In the genomic region with DNA sequence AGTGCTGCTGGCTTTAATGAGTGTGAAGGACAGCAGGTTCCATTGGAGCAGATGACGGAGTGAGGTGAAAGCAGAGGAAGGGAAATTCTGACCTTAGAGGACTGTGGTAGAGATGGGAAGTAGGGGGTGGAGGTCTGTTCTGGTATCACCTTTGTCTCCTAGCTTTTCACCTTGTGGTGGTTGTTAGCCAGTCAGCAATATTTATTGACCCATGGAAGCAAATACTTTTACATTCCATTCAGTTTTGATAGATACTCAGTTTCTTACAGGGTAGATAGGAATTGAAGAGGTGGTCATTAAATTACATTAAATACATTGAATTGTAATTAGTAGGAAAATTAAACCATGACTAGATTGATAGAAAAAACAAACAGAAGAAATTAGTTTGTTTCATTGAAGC, we compare ENCODE assay signal across 15 cellular contexts.
A peak's percentile ranks its signal among the peaks of the same experiment; 100 is the strongest.
DNase-seq lines count a peak whose midpoint lies in the region; ATAC-seq, FAIRE-seq and TF ChIP-seq lines count a peak whose summit lies in the region.
"Had no signal": no experiment of that assay in that cellular context is flagged by ENCODE, and none has a peak within 500 bp of the region (broad histone marks: within the 10 kb centered on the region; RNA-seq: fewer than 3 reads in every experiment).

No MANE protein-coding gene starts in this region.

- BruUV-seq in K562 (replicated peaks; lab: Mats Ljungman, UMichigan), result no TSS peak

- H2AFZ ChIP-seq in GM23338 (no peak overlapping the region), K562 (ENCODE audit: low read depth, low read length) (no peak overlapping the region)

- POLR2A ChIA-PET in K562 (lab: Yijun Ruan, JAX), result interaction anchor here (1.0 to 1.3 kb wide), 3 partner anchors 15 to 118 kb away, joined by 3 read pairs; no protein-coding TSS in a partner anchor
- POLR2A ChIA-PET in activated CD8-positive, alpha-beta T cell treated with anti-CD3 and anti-CD28 coated beads, Interleukin-2, amount 10 ng/mL, durations not matched to agents 7 days and 5 days (lab: Charles Lee), result no interaction called here

- H3K9me2 ChIP-seq in GM23338 (ENCODE audit: insufficient read depth), result no peaks in the 10 kb centered on the region

- H3K36me3 Mint-ChIP-seq in CD4-positive, CD25-positive, alpha-beta regulatory T cell, result peaks cover 6% of the 10 kb centered on the region
- H3K36me3 Mint-ChIP-seq in GM23338 (ENCODE audit: low read depth), result no peaks in the 10 kb centered on the region
- H3K36me3 Mint-ChIP-seq in activated CD8-positive, alpha-beta T cell treated with anti-CD3 and anti-CD28 coated beads, Interleukin-2, amount 10 ng/mL, durations not matched to agents 7 days and 5 days (ENCODE audit: low read depth), result peaks cover 13% of the 10 kb centered on the region
- peaks cover 17% of the 10 kb centered on the region for H3K36me3 Mint-ChIP-seq in activated T-cell treated with anti-CD3 and anti-CD28 coated beads, Interleukin-2, amount 50 U/mL, for 4 hours (ENCODE audit: insufficient read depth)

- 86% methylated on average over 1 of the region's 1 CpG for WGBS in K562 (ENCODE audit: insufficient coverage, low coverage, missing lambda C conversion rate)

- no peak for ATAC-seq in CD4-positive, CD25-positive, alpha-beta regulatory T cell (ENCODE audit: low read depth in 2 of 2)
- peak; percentile 34; the same call in 1 of the 3 replicates for ATAC-seq in GM23338
- no peak for ATAC-seq in K562
- ATAC-seq in activated CD8-positive, alpha-beta T cell treated with anti-CD3 and anti-CD28 coated beads, Interleukin-2, amount 10 ng/mL, durations not matched to agents 7 days and 5 days, result no peak
- no peak for ATAC-seq in GM19455 (IDR thresholded peaks at IDR 0.05; ENCODE audit: unreplicated experiment)
- ATAC-seq in activated T-cell treated with anti-CD3 and anti-CD28 coated beads, Interleukin-2, amount 50 U/mL, for 4 hours, result no peak
- ATAC-seq: CD8-positive, alpha-beta T cell had no signal

- FAIRE-seq in A204.1 (lab: Jason Lieb, UNC) (peak; percentile 27), K562 (lab: Jason Lieb, UNC) (no peak)
- FAIRE-seq: A549 had no signal

- no peak for TF ChIP-seq EP300 in K562 (IDR thresholded peaks at IDR 0.05; ENCODE audit: low read length)

- no peaks in the 10 kb centered on the region for H3K79me2 ChIP-seq in GM23338 (replicated peaks; ENCODE audit: insufficient read depth)
- no peaks in the 10 kb centered on the region for H3K79me2 ChIP-seq in K562 (ENCODE audit: control insufficient read depth, insufficient read depth, low read length)

- no peak overlapping the region for H3K9ac ChIP-seq in K562 (ENCODE audit: insufficient read depth in 1 of 2, low read depth in 2 of 2, low read length in 2 of 2)
- H3K9ac ChIP-seq: BLaER1 treated with 17β-estradiol and CSF1 and Interleukin-3, amounts not matched to agents 10 nM and 100 nM had no signal

- no peak overlapping the region for H3K4me3 Mint-ChIP-seq in CD4-positive, CD25-positive, alpha-beta regulatory T cell
- H3K4me3 Mint-ChIP-seq in GM23338, result no peak overlapping the region
- no peak overlapping the region for H3K4me3 Mint-ChIP-seq in activated CD8-positive, alpha-beta T cell treated with anti-CD3 and anti-CD28 coated beads, Interleukin-2, amount 10 ng/mL, durations not matched to agents 7 days and 5 days
- no peak overlapping the region for H3K4me3 Mint-ChIP-seq in activated T-cell treated with anti-CD3 and anti-CD28 coated beads, Interleukin-2, amount 50 U/mL, for 4 hours
- H3K4me3 Mint-ChIP-seq: B cell; CD8-positive, alpha-beta T cell had no signal

- H3K27me3 ChIP-seq in CD4-positive, CD25-positive, alpha-beta regulatory T cell (ENCODE audit: control insufficient read depth, insufficient read depth, low read length), result no peaks in the 10 kb centered on the region
- H3K27me3 ChIP-seq in GM23338 (ENCODE audit: insufficient read depth), result no peaks in the 10 kb centered on the region
- no peaks in the 10 kb centered on the region for H3K27me3 ChIP-seq in K562 (ENCODE audit: control insufficient read depth in 2 of 2, insufficient read depth in 2 of 2, low read length in 2 of 2)
- H3K27me3 ChIP-seq: BLaER1 treated with 17β-estradiol and CSF1 and Interleukin-3, amounts not matched to agents 10 nM and 100 nM had no signal

- H3F3A ChIP-seq in GM23338 (replicated peaks; ENCODE audit: low read depth), result no peaks in the 10 kb centered on the region

- no peak for TF ChIP-seq RAD21 in K562 (CRISPR knock-in tag; conservative IDR thresholded peaks at IDR 0.05 in 1 of 2, IDR thresholded peaks at IDR 0.05 in 1 of 2)

- no peaks in the 10 kb centered on the region for H3K9me3 ChIP-seq in CD4-positive, CD25-positive, alpha-beta regulatory T cell (ENCODE audit: control insufficient read depth in 2 of 2, low read length in 2 of 2)
- no peaks in the 10 kb centered on the region for H3K9me3 ChIP-seq in K562 (replicated peaks; ENCODE audit: control insufficient read depth, insufficient read depth, low read depth, low read length)
- H3K9me3 ChIP-seq: A549; BLaER1 treated with 17β-estradiol and CSF1 and Interleukin-3, amounts not matched to agents 10 nM and 100 nM; Caco-2 had no signal

- TF ChIP-seq CTCF in GM23338 (conservative IDR thresholded peaks at IDR 0.05; ENCODE audit: low read depth in 2 of 2) (no peak), K562 (IDR thresholded peaks at IDR 0.05 in 2 of 3, conservative IDR thresholded peaks at IDR 0.05 in 1 of 3; ENCODE audit: insufficient read depth in 2 of 3, low read depth in 1 of 3, low read length in 3 of 3) (no peak)

- H3K9me3 Mint-ChIP-seq in CD4-positive, CD25-positive, alpha-beta regulatory T cell, result no peaks in the 10 kb centered on the region
- H3K9me3 Mint-ChIP-seq in GM23338, result no peaks in the 10 kb centered on the region
- no peaks in the 10 kb centered on the region for H3K9me3 Mint-ChIP-seq in activated CD8-positive, alpha-beta T cell treated with anti-CD3 and anti-CD28 coated beads, Interleukin-2, amount 10 ng/mL, durations not matched to agents 7 days and 5 days (ENCODE audit: insufficient read depth)
- H3K9me3 Mint-ChIP-seq in activated T-cell treated with anti-CD3 and anti-CD28 coated beads, Interleukin-2, amount 50 U/mL, for 4 hours, result no peaks in the 10 kb centered on the region
- H3K9me3 Mint-ChIP-seq: CD8-positive, alpha-beta T cell had no signal

- H3K4me1 ChIP-seq in CD4-positive, CD25-positive, alpha-beta regulatory T cell (ENCODE audit: control insufficient read depth, insufficient read depth, low read length, poor library complexity, severe bottlenecking), result peaks cover 13% of the 10 kb centered on the region
- H3K4me1 ChIP-seq in GM23338 (ENCODE audit: insufficient read depth) (no peaks in the 10 kb centered on the region), K562 (replicated peaks in 1 of 2; ENCODE audit: control insufficient read depth in 2 of 2, insufficient read depth in 2 of 2, low read length in 2 of 2) (no peaks in the 10 kb centered on the region; a peak in 1 of 5 replicates)
- H3K4me1 ChIP-seq: A549, Caco-2 had no signal

- DNase-seq in CD4-positive, CD25-positive, alpha-beta regulatory T cell, result no peak
- DNase-seq in GM23338 (ENCODE audit: low spot score), result no peak
- no peak for DNase-seq in K562 (ENCODE audit: extremely low read depth in 1 of 4, low spot score in 3 of 4)
- DNase-seq in activated CD8-positive, alpha-beta T cell treated with anti-CD3 and anti-CD28 coated beads, Interleukin-2, amount 10 ng/mL, durations not matched to agents 7 days and 5 days, result no peak
- no peak for DNase-seq in activated T-cell treated with anti-CD3 and anti-CD28 coated beads, Interleukin-2, amount 50 U/mL, for 4 hours
- no peak for DNase-seq in stimulated activated CD4-positive, alpha-beta T cell treated with anti-CD3 and anti-CD28 coated beads, Interleukin-2, amount 100 ng/mL, for 24 hours
- DNase-seq: 8988T had no signal

- CTCF ChIA-PET in K562 (lab: Yijun Ruan, JAX; ENCODE audit: low intra/inter-chr PET ratio), result interaction anchor here (1.5 to 3.0 kb wide), 2 partner anchors 216 to 235 kb away, joined by 9 to 30 read pairs; a partner anchor contains a TSS
- CTCF ChIA-PET in activated CD8-positive, alpha-beta T cell treated with anti-CD3 and anti-CD28 coated beads, Interleukin-2, amount 10 ng/mL, durations not matched to agents 7 days and 5 days (lab: Charles Lee), result interaction anchor here (0.7 to 5.3 kb wide), 18 partner anchors 16 to 267 kb away, joined by 3 to 76 read pairs (median 4); a partner anchor contains a TSS

- peaks cover 18 to 47% (median 36%) of the 10 kb centered on the region in 4 donors for H3K4me1 Mint-ChIP-seq in CD4-positive, CD25-positive, alpha-beta regulatory T cell
- peaks cover 3% of the 10 kb centered on the region; the same call in 1 of the 3 replicates for H3K4me1 Mint-ChIP-seq in GM23338
- H3K4me1 Mint-ChIP-seq in activated CD8-positive, alpha-beta T cell treated with anti-CD3 and anti-CD28 coated beads, Interleukin-2, amount 10 ng/mL, durations not matched to agents 7 days and 5 days (ENCODE audit: low read depth), result peaks cover 27% of the 10 kb centered on the region
- peaks cover 31% of the 10 kb centered on the region for H3K4me1 Mint-ChIP-seq in activated T-cell treated with anti-CD3 and anti-CD28 coated beads, Interleukin-2, amount 50 U/mL, for 4 hours (ENCODE audit: low read depth)

- H3K27me3 Mint-ChIP-seq in CD4-positive, CD25-positive, alpha-beta regulatory T cell, result no peaks in the 10 kb centered on the region
- no peaks in the 10 kb centered on the region for H3K27me3 Mint-ChIP-seq in GM23338 (ENCODE audit: insufficient read depth, low read depth, poor library complexity)
- H3K27me3 Mint-ChIP-seq in activated CD8-positive, alpha-beta T cell treated with anti-CD3 and anti-CD28 coated beads, Interleukin-2, amount 10 ng/mL, durations not matched to agents 7 days and 5 days (ENCODE audit: low read depth), result no peaks in the 10 kb centered on the region
- H3K27me3 Mint-ChIP-seq in activated T-cell treated with anti-CD3 and anti-CD28 coated beads, Interleukin-2, amount 50 U/mL, for 4 hours (ENCODE audit: low read depth), result no peaks in the 10 kb centered on the region
- H3K27me3 Mint-ChIP-seq: B cell had no signal

- H3K4me3 ChIP-seq in CD4-positive, CD25-positive, alpha-beta regulatory T cell (ENCODE audit: low read depth, low read length), result no peak overlapping the region
- H3K4me3 ChIP-seq in GM23338 (no peak overlapping the region), K562 (no peak overlapping the region)
- H3K4me3 ChIP-seq: A549; BLaER1 treated with 17β-estradiol and CSF1 and Interleukin-3, amounts not matched to agents 10 nM and 100 nM had no signal

- peak overlapping the region in 2 of 3 donors; percentile 20 to 53 for H3K27ac Mint-ChIP-seq in CD4-positive, CD25-positive, alpha-beta regulatory T cell
- 0 out of 2 replicates have a peak overlapping the region, but pooled peaks have one; percentile 17 for H3K27ac Mint-ChIP-seq in GM23338
- H3K27ac Mint-ChIP-seq in activated CD8-positive, alpha-beta T cell treated with anti-CD3 and anti-CD28 coated beads, Interleukin-2, amount 10 ng/mL, durations not matched to agents 7 days and 5 days, result no peak overlapping the region
- H3K27ac Mint-ChIP-seq: B cell; CD8-positive, alpha-beta T cell had no signal

- TF ChIP-seq POLR2A in K562 (conservative IDR thresholded peaks at IDR 0.05), result no peak

- in situ Hi-C loops in K562 (cut with MboI), result loop anchor here (5.0 kb wide), 1 partner anchor 234 kb away; no protein-coding TSS in a partner anchor

- no peaks in the 10 kb centered on the region for H4K20me1 ChIP-seq in GM23338 (replicated peaks; ENCODE audit: insufficient read depth)
- no peaks in the 10 kb centered on the region for H4K20me1 ChIP-seq in K562 (replicated peaks; ENCODE audit: control insufficient read depth, insufficient read depth, low read length)
- H4K20me1 ChIP-seq: BLaER1 treated with 17β-estradiol and CSF1 and Interleukin-3, amounts not matched to agents 10 nM and 100 nM had no signal

- H3K36me3 ChIP-seq in CD4-positive, CD25-positive, alpha-beta regulatory T cell (ENCODE audit: control insufficient read depth, insufficient read depth, low read length), result peaks cover 4% of the 10 kb centered on the region
- H3K36me3 ChIP-seq in GM23338 (ENCODE audit: insufficient read depth), result no peaks in the 10 kb centered on the region
- no peaks in the 10 kb centered on the region for H3K36me3 ChIP-seq in K562 (ENCODE audit: control insufficient read depth, insufficient read depth, low read length)

- H3K4me2 ChIP-seq in GM23338 (no peak overlapping the region), K562 (ENCODE audit: insufficient read depth, low read length) (no peak overlapping the region)
- H3K4me2 ChIP-seq: A549 had no signal

- intact Hi-C loops in K562 (cut with micrococcal nuclease), result loop anchor here (5.0 to 10.0 kb wide), 3 partner anchors 183 to 293 kb away; a partner anchor contains a TSS

- no peaks in the 10 kb centered on the region for H3K9me1 ChIP-seq in K562 (ENCODE audit: control insufficient read depth, insufficient read depth, low read length)

- no peak overlapping the region for H3K27ac ChIP-seq in CD4-positive, CD25-positive, alpha-beta regulatory T cell (ENCODE audit: insufficient read depth, low read length, poor library complexity, severe bottlenecking)
- H3K27ac ChIP-seq in GM23338 (ENCODE audit: low read depth) (no peak overlapping the region), K562 (ENCODE audit: extremely low read depth, low read depth, low read length) (no peak overlapping the region)
- H3K27ac ChIP-seq: A549; BLaER1 treated with 17β-estradiol and CSF1 and Interleukin-3, amounts not matched to agents 10 nM and 100 nM; C4-2B had no signal
